ENCODE assay signal across 1 cellular context in the genomic region with DNA sequence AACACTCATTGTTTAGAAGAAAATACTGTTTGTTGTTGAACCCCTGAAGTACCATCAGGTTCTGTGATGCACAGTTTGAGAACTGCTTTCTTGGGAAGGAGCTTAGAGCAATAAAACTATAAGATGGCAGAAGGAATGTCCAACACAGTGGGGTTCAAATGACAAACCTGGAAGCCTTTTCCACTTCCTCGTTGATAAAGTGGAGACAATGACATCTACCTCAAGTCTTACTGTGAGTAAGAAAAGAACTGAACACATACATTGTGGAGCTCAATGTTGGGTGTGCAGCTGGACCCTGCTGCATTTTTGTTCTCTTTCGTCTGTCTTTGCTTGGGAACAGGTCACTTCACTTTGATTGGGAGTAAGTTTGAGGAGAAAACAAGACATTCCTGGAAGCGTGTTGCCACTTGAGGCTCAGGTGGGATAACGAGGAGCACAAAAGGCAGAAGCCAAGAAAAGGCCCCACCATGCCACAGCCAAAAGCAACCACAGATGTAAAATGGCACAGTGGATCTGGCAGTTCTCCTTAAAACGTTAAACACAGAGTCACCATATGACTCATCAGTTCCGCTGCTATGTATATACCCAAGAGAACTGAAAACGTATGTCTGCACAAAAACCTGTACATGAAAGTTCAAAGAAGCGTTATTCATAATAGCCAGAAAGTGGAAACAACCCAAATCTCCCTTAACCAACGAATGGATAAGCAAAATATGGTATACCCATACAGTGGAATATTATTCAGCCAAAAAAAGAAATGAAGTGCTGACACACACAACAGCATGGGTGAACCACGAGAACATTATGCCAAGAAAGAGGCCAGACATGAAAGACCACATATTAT.
TF ChIP-seq lines count a peak whose summit lies in the region.

No MANE protein-coding gene starts in this region.

TF ChIP-seq in GM12878, 131 proteins besides CTCF, POLR2A, EP300 and RAD21 (continued from another document and continues in another):
- TF ChIP-seq, protein P1, sequence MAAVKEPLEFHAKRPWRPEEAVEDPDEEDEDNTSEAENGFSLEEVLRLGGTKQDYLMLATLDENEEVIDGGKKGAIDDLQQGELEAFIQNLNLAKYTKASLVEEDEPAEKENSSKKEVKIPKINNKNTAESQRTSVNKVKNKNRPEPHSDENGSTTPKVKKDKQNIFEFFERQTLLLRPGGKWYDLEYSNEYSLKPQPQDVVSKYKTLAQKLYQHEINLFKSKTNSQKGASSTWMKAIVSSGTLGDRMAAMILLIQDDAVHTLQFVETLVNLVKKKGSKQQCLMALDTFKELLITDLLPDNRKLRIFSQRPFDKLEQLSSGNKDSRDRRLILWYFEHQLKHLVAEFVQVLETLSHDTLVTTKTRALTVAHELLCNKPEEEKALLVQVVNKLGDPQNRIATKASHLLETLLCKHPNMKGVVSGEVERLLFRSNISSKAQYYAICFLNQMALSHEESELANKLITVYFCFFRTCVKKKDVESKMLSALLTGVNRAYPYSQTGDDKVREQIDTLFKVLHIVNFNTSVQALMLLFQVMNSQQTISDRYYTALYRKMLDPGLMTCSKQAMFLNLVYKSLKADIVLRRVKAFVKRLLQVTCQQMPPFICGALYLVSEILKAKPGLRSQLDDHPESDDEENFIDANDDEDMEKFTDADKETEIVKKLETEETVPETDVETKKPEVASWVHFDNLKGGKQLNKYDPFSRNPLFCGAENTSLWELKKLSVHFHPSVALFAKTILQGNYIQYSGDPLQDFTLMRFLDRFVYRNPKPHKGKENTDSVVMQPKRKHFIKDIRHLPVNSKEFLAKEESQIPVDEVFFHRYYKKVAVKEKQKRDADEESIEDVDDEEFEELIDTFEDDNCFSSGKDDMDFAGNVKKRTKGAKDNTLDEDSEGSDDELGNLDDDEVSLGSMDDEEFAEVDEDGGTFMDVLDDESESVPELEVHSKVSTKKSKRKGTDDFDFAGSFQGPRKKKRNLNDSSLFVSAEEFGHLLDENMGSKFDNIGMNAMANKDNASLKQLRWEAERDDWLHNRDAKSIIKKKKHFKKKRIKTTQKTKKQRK (IDR thresholded peaks at IDR 0.05; ENCODE audit: low read depth, low read length) = no peak
- TF ChIP-seq SUZ12 (IDR thresholded peaks at IDR 0.05; ENCODE audit: unreplicated experiment) = no peak
- TF ChIP-seq ASH2L (IDR thresholded peaks at IDR 0.05; ENCODE audit: borderline replicate concordance, low read depth) = 0 out of 2 replicates have a peak, but pooled peaks have one; percentile 71
- TF ChIP-seq RB1 (IDR thresholded peaks at IDR 0.05; ENCODE audit: borderline replicate concordance) = no peak
- TF ChIP-seq IRF4 (IDR thresholded peaks at IDR 0.05; ENCODE audit: low read depth, low read length) = peak; percentile 98
- peak; percentile 92 for TF ChIP-seq MEF2A (IDR thresholded peaks at IDR 0.05; ENCODE audit: insufficient read depth, low read depth, low read length)
- TF ChIP-seq SMAD5 (IDR thresholded peaks at IDR 0.05; ENCODE audit: low read depth) = no peak
- no peak for TF ChIP-seq ELK1 (IDR thresholded peaks at IDR 0.05; ENCODE audit: low read depth, low read length)
- no peak for TF ChIP-seq RFX5 (IDR thresholded peaks at IDR 0.05; ENCODE audit: low read depth, low read length)
- TF ChIP-seq GABPA (IDR thresholded peaks at IDR 0.05; ENCODE audit: low read depth) = peak; percentile 60; the same call in 1 of the 2 replicates
- peak; percentile 95 for TF ChIP-seq PML (IDR thresholded peaks at IDR 0.05; ENCODE audit: low read length)
- TF ChIP-seq HDAC6 (IDR thresholded peaks at IDR 0.05; ENCODE audit: unreplicated experiment) = no peak
- peak; percentile 90 for TF ChIP-seq BCL11A (IDR thresholded peaks at IDR 0.05; ENCODE audit: low read depth, low read length)
- no peak for TF ChIP-seq SREBF1 (IDR thresholded peaks at IDR 0.05; ENCODE audit: low read length)
- no peak for TF ChIP-seq FOS (IDR thresholded peaks at IDR 0.05; ENCODE audit: borderline replicate concordance, extremely low read depth, insufficient read length)
- no peak for TF ChIP-seq ZNF274 (IDR thresholded peaks at IDR 0.05; ENCODE audit: insufficient read depth, insufficient read length)
- TF ChIP-seq PAX5 (IDR thresholded peaks at IDR 0.05; ENCODE audit: borderline replicate concordance, low read depth, low read length) = peak; percentile 85; the same call in 1 of the 2 replicates
- peak; percentile 97 for TF ChIP-seq EED (IDR thresholded peaks at IDR 0.05; ENCODE audit: low read depth)
- peak; percentile 96 for TF ChIP-seq MTA3 (IDR thresholded peaks at IDR 0.05; ENCODE audit: borderline replicate concordance, low read length)
- TF ChIP-seq CBX3 (IDR thresholded peaks at IDR 0.05; ENCODE audit: borderline replicate concordance, low read depth) = no peak
- peak; percentile 99 for TF ChIP-seq RELB (IDR thresholded peaks at IDR 0.05; ENCODE audit: low read depth)
- TF ChIP-seq, protein P2, sequence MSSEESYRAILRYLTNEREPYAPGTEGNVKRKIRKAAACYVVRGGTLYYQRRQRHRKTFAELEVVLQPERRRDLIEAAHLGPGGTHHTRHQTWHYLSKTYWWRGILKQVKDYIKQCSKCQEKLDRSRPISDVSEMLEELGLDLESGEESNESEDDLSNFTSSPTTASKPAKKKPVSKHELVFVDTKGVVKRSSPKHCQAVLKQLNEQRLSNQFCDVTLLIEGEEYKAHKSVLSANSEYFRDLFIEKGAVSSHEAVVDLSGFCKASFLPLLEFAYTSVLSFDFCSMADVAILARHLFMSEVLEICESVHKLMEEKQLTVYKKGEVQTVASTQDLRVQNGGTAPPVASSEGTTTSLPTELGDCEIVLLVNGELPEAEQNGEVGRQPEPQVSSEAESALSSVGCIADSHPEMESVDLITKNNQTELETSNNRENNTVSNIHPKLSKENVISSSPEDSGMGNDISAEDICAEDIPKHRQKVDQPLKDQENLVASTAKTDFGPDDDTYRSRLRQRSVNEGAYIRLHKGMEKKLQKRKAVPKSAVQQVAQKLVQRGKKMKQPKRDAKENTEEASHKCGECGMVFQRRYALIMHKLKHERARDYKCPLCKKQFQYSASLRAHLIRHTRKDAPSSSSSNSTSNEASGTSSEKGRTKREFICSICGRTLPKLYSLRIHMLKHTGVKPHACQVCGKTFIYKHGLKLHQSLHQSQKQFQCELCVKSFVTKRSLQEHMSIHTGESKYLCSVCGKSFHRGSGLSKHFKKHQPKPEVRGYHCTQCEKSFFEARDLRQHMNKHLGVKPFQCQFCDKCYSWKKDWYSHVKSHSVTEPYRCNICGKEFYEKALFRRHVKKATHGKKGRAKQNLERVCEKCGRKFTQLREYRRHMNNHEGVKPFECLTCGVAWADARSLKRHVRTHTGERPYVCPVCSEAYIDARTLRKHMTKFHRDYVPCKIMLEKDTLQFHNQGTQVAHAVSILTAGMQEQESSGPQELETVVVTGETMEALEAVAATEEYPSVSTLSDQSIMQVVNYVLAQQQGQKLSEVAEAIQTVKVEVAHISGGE (CRISPR knock-in tag; IDR thresholded peaks at IDR 0.05) = no peak
- no peak for TF ChIP-seq POLR2AphosphoS2 (IDR thresholded peaks at IDR 0.05; ENCODE audit: low read depth, low read length)
- TF ChIP-seq, protein P3, sequence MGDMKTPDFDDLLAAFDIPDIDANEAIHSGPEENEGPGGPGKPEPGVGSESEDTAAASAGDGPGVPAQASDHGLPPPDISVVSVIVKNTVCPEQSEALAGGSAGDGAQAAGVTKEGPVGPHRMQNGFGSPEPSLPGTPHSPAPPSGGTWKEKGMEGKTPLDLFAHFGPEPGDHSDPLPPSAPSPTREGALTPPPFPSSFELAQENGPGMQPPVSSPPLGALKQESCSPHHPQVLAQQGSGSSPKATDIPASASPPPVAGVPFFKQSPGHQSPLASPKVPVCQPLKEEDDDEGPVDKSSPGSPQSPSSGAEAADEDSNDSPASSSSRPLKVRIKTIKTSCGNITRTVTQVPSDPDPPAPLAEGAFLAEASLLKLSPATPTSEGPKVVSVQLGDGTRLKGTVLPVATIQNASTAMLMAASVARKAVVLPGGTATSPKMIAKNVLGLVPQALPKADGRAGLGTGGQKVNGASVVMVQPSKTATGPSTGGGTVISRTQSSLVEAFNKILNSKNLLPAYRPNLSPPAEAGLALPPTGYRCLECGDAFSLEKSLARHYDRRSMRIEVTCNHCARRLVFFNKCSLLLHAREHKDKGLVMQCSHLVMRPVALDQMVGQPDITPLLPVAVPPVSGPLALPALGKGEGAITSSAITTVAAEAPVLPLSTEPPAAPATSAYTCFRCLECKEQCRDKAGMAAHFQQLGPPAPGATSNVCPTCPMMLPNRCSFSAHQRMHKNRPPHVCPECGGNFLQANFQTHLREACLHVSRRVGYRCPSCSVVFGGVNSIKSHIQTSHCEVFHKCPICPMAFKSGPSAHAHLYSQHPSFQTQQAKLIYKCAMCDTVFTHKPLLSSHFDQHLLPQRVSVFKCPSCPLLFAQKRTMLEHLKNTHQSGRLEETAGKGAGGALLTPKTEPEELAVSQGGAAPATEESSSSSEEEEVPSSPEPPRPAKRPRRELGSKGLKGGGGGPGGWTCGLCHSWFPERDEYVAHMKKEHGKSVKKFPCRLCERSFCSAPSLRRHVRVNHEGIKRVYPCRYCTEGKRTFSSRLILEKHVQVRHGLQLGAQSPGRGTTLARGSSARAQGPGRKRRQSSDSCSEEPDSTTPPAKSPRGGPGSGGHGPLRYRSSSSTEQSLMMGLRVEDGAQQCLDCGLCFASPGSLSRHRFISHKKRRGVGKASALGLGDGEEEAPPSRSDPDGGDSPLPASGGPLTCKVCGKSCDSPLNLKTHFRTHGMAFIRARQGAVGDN (IDR thresholded peaks at IDR 0.05) = peak; percentile 90
- no peak for TF ChIP-seq KDM1A (IDR thresholded peaks at IDR 0.05; ENCODE audit: borderline replicate concordance)
- TF ChIP-seq BMI1 (IDR thresholded peaks at IDR 0.05; ENCODE audit: borderline replicate concordance) = peak; percentile 86
- no peak for TF ChIP-seq SIN3A (IDR thresholded peaks at IDR 0.05; ENCODE audit: low read depth, low read length)
- TF ChIP-seq NFXL1 (IDR thresholded peaks at IDR 0.05; ENCODE audit: borderline replicate concordance) = no peak
- TF ChIP-seq FOXM1 (IDR thresholded peaks at IDR 0.05; ENCODE audit: low read depth, low read length) = peak; percentile 98
- no peak for TF ChIP-seq LARP7 (IDR thresholded peaks at IDR 0.05)
- peak; percentile 92 for TF ChIP-seq MTA2 (IDR thresholded peaks at IDR 0.05; ENCODE audit: low read depth)
- no peak for TF ChIP-seq ZZZ3 (IDR thresholded peaks at IDR 0.05; ENCODE audit: control insufficient read depth, insufficient read length, low read depth)
- TF ChIP-seq CHD4 (IDR thresholded peaks at IDR 0.05) = no peak
- TF ChIP-seq HDAC2 (IDR thresholded peaks at IDR 0.05) = no peak
- peak in 1 of 2 experiments; percentile 96; a peak in 2 of 4 replicates for TF ChIP-seq ETV6 (conservative IDR thresholded peaks at IDR 0.05 in 1 of 2, IDR thresholded peaks at IDR 0.05 in 1 of 2; ENCODE audit: borderline replicate concordance in 1 of 2, low read depth in 1 of 2)
- TF ChIP-seq TCF3 (IDR thresholded peaks at IDR 0.05; ENCODE audit: borderline replicate concordance, insufficient read depth, low read depth, low read length) = peak; percentile 62; the same call in 1 of the 2 replicates
- TF ChIP-seq TCF7 (IDR thresholded peaks at IDR 0.05; ENCODE audit: borderline replicate concordance) = peak; percentile 97
- TF ChIP-seq JUND (IDR thresholded peaks at IDR 0.05; ENCODE audit: low read depth, low read length) = peak; percentile 95
- TF ChIP-seq EGR1 (IDR thresholded peaks at IDR 0.05; ENCODE audit: borderline replicate concordance in 1 of 2, low read depth in 2 of 2, low read length in 2 of 2) = no peak
- peak; percentile 98 for TF ChIP-seq ATF2 (IDR thresholded peaks at IDR 0.05; ENCODE audit: low read length)
- peak; percentile 95 for TF ChIP-seq MEF2B (IDR thresholded peaks at IDR 0.05; ENCODE audit: partially characterized antibody, poor library complexity, severe bottlenecking)
- TF ChIP-seq BRCA1 (IDR thresholded peaks at IDR 0.05; ENCODE audit: low read depth, low read length) = no peak
- TF ChIP-seq NR2C2 (IDR thresholded peaks at IDR 0.05; ENCODE audit: borderline replicate concordance, control insufficient read depth, insufficient read length, low read depth) = no peak
